In the genomic region with DNA sequence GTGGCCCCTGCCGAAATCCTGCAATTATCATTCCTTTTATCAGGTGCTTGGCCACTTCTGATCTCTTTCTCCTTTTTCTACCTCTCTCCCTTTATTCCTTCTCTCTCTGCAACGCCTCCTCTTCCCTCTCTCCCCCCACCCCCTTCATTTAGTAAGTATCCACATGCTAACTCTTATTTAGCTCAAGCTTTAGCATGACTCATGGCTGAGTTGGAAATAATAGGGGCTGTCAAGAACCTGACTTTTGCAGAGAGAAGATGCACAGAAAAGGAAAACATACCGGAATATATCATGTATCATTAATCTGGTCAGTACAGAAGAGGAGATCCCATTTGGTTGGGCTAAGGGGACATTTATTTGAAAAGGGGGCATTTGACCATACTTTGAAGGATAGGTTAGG, we compare ENCODE assay signal across 25 cellular contexts. TPM values are rescaled to one million over a fixed set of nuclear protein-coding genes. Genes with fewer than 3 reads are reported as not detected.
A peak's percentile ranks its signal among the peaks of the same experiment; 100 is the strongest.
DNase-seq lines count a peak whose midpoint lies in the region; ATAC-seq, FAIRE-seq and TF ChIP-seq lines count a peak whose summit lies in the region.
"Had no signal": no experiment of that assay in that cellular context is flagged by ENCODE, and none has a peak within 500 bp of the region (broad histone marks: within the 10 kb centered on the region; RNA-seq: fewer than 3 reads in every experiment).

No MANE protein-coding gene starts in this region.

- no peaks in the 10 kb centered on the region for H3K27me3 ChIP-seq in IMR-90 (ENCODE audit: control insufficient read depth, insufficient read depth, low read length)
- no peaks in the 10 kb centered on the region for H3K27me3 ChIP-seq in astrocyte (ENCODE audit: insufficient read depth, low read length)
- H3K27me3 ChIP-seq: gastroesophageal sphincter, uterus had no signal

- H3K9me3 ChIP-seq in A549, result no peaks in the 10 kb centered on the region
- no peaks in the 10 kb centered on the region for H3K9me3 ChIP-seq in IMR-90 (ENCODE audit: control insufficient read depth, insufficient read depth, low read length)
- peaks cover 2% of the 10 kb centered on the region for H3K9me3 ChIP-seq in astrocyte (ENCODE audit: insufficient read depth, low read depth, low read length)
- H3K9me3 ChIP-seq: gastroesophageal sphincter, uterus had no signal

- H3K56ac ChIP-seq in IMR-90 (ENCODE audit: extremely low read depth, insufficient read depth, low read length), result no peak overlapping the region

- H4K91ac ChIP-seq in IMR-90 (ENCODE audit: insufficient read depth, low read depth, low read length), result no peak overlapping the region

- peaks cover 1% of the 10 kb centered on the region for H3K9me3 Mint-ChIP-seq in astrocyte (ENCODE audit: unreplicated experiment)
- H3K9me3 Mint-ChIP-seq in activated T-helper 2 cell treated with anti-CD3 and anti-CD28 coated beads, Interferon-gamma antibody, Interleukin-2, Interleukin-4, amounts not matched to agents 10 μg/mL and 5 μg/mL and 100 μg/mL, durations not matched to agents 14 hours and 24 hours and 36 hours, result no peaks in the 10 kb centered on the region
- H3K9me3 Mint-ChIP-seq: activated B cell treated with CpG ODN at 0.5 μM for 24 hours; activated CD4-positive, alpha-beta memory T cell treated with anti-CD3 and anti-CD28 coated beads, Interleukin-2, amount 10 ng/mL, durations not matched to agents 7 days and 5 days; activated naive CD4-positive, alpha-beta T cell treated with anti-CD3 and anti-CD28 coated beads for 36 hours; natural killer cell; T-helper 1 cell treated with Interleukin-12 subunit alpha and Interleukin-12 subunit beta and Interleukin-4 antibody, amounts not matched to agents 30 μg/mL and 1 μg/mL, for 36 hours had no signal

- BruUV-seq in IMR-90 (replicated peaks; lab: Mats Ljungman, UMichigan), result no TSS peak

- H2AFZ ChIP-seq in IMR-90 (replicated peaks; ENCODE audit: low read length, poor library complexity), result no peak overlapping the region
- no peak overlapping the region for H2AFZ ChIP-seq in astrocyte (ENCODE audit: low read depth, low read length)

- FAIRE-seq in A549 (lab: Jason Lieb, UNC) (no peak), astrocyte (lab: Jason Lieb, UNC) (no peak)

- no peak overlapping the region for H2AK5ac ChIP-seq in IMR-90 (ENCODE audit: low read depth, low read length)

- no peak overlapping the region for H2BK20ac ChIP-seq in IMR-90 (ENCODE audit: low read depth, low read length)

- in situ Hi-C loops in IMR-90 (cut with MboI; ENCODE audit: low sequenced_read_pairs), result no loop called here

- no peak overlapping the region for H3K27ac Mint-ChIP-seq in astrocyte (ENCODE audit: unreplicated experiment)
- H3K27ac Mint-ChIP-seq in activated T-helper 2 cell treated with anti-CD3 and anti-CD28 coated beads, Interferon-gamma antibody, Interleukin-2, Interleukin-4, amounts not matched to agents 10 μg/mL and 5 μg/mL and 100 μg/mL, durations not matched to agents 14 hours and 24 hours and 36 hours, result no peak overlapping the region
- H3K27ac Mint-ChIP-seq: activated B cell treated with CpG ODN at 0.5 μM for 24 hours; activated CD4-positive, alpha-beta memory T cell treated with anti-CD3 and anti-CD28 coated beads, Interleukin-2, amount 10 ng/mL, durations not matched to agents 7 days and 5 days; activated naive CD4-positive, alpha-beta T cell treated with anti-CD3 and anti-CD28 coated beads for 36 hours; CD4-positive, CD25-positive, alpha-beta regulatory T cell; natural killer cell; progenitor cell of endocrine pancreas; T-helper 1 cell treated with Interleukin-12 subunit alpha and Interleukin-12 subunit beta and Interleukin-4 antibody, amounts not matched to agents 30 μg/mL and 1 μg/mL, for 36 hours had no signal

- WGBS in A549 (ENCODE audit: missing lambda C conversion rate), result 70% methylated on average over 3 of the region's 3 CpGs
- WGBS in IMR-90 (ENCODE audit: extremely low coverage in 2 of 2, insufficient read length in 1 of 2), 2 experiments, result no CpG with 5 or more reads among the region's 3 CpGs

- POLR2A ChIA-PET in A549 (lab: Yijun Ruan, JAX) (no interaction called here), IMR-90 (lab: Charles Lee; ENCODE audit: unreplicated experiment) (interaction anchor here (0.6 kb wide), 1 partner anchor 809 kb away, joined by 6 read pairs; no protein-coding TSS in a partner anchor)

- H3K79me1 ChIP-seq in IMR-90 (ENCODE audit: low read depth in 1 of 2, low read length in 2 of 2), result peaks cover 0 to 3% of the 10 kb centered on the region in 2 experiments; a peak in 1 of 4 replicates

- TF ChIP-seq RAD21 in A549 (conservative IDR thresholded peaks at IDR 0.05 in 1 of 2, IDR thresholded peaks at IDR 0.05 in 1 of 2) (no peak), IMR-90 (IDR thresholded peaks at IDR 0.05; ENCODE audit: low read length) (no peak)

- no peak for TF ChIP-seq POLR2A in A549 (IDR thresholded peaks at IDR 0.05; ENCODE audit: low read length)
- TF ChIP-seq POLR2A in IMR-90 (IDR thresholded peaks at IDR 0.05; ENCODE audit: low read depth, low read length), result no peak

- H3K18ac ChIP-seq in IMR-90 (ENCODE audit: low read depth, low read length), result no peak overlapping the region

- H3K14ac ChIP-seq in IMR-90 (replicated peaks; ENCODE audit: low read depth, low read length), result no peak overlapping the region

- TF ChIP-seq EP300 in A549 (IDR thresholded peaks at IDR 0.05), result no peak

- H3K27ac ChIP-seq in A549, result no peak overlapping the region
- no peak overlapping the region for H3K27ac ChIP-seq in IMR-90 (ENCODE audit: insufficient read depth, low read length)
- no peak overlapping the region for H3K27ac ChIP-seq in astrocyte (ENCODE audit: low read depth, low read length)
- H3K27ac ChIP-seq: coronary artery, gastroesophageal sphincter, KMS-11, uterus had no signal

- H3K9me1 ChIP-seq in IMR-90 (ENCODE audit: insufficient read depth, low read length), result no peaks in the 10 kb centered on the region; the same call in 1 of the 2 replicates

- H3K27me3 Mint-ChIP-seq in astrocyte (ENCODE audit: low read depth, unreplicated experiment), result no peaks in the 10 kb centered on the region
- H3K27me3 Mint-ChIP-seq in activated T-helper 2 cell treated with anti-CD3 and anti-CD28 coated beads, Interferon-gamma antibody, Interleukin-2, Interleukin-4, amounts not matched to agents 10 μg/mL and 5 μg/mL and 100 μg/mL, durations not matched to agents 14 hours and 24 hours and 36 hours (ENCODE audit: low read depth), result no peaks in the 10 kb centered on the region
- H3K27me3 Mint-ChIP-seq: activated B cell treated with CpG ODN at 0.5 μM for 24 hours; CD4-positive, CD25-positive, alpha-beta regulatory T cell; progenitor cell of endocrine pancreas had no signal

- H2AK9ac ChIP-seq in IMR-90 (replicated peaks; ENCODE audit: low read depth, low read length, poor library complexity), result no peak overlapping the region

- H2BK5ac ChIP-seq in IMR-90 (ENCODE audit: low read depth, low read length, poor library complexity, severe bottlenecking), result no peak overlapping the region

- no peak overlapping the region for H3K4ac ChIP-seq in IMR-90 (ENCODE audit: low read depth, low read length)

- H3K4me3 Mint-ChIP-seq in astrocyte (ENCODE audit: unreplicated experiment), result no peak overlapping the region
- no peak overlapping the region for H3K4me3 Mint-ChIP-seq in activated T-helper 2 cell treated with anti-CD3 and anti-CD28 coated beads, Interferon-gamma antibody, Interleukin-2, Interleukin-4, amounts not matched to agents 10 μg/mL and 5 μg/mL and 100 μg/mL, durations not matched to agents 14 hours and 24 hours and 36 hours (ENCODE audit: low read depth)
- H3K4me3 Mint-ChIP-seq: activated B cell treated with CpG ODN at 0.5 μM for 24 hours; activated CD4-positive, alpha-beta memory T cell treated with anti-CD3 and anti-CD28 coated beads, Interleukin-2, amount 10 ng/mL, durations not matched to agents 7 days and 5 days; activated naive CD4-positive, alpha-beta T cell treated with anti-CD3 and anti-CD28 coated beads for 36 hours; CD4-positive, CD25-positive, alpha-beta regulatory T cell; natural killer cell; T-helper 1 cell treated with Interleukin-12 subunit alpha and Interleukin-12 subunit beta and Interleukin-4 antibody, amounts not matched to agents 30 μg/mL and 1 μg/mL, for 36 hours had no signal

- H4K5ac ChIP-seq in IMR-90 (ENCODE audit: low read depth, low read length), result no peak overlapping the region

- no peak overlapping the region for H3K9ac ChIP-seq in IMR-90 (ENCODE audit: low read depth, low read length)
- no peak overlapping the region for H3K9ac ChIP-seq in astrocyte (ENCODE audit: low read length)
- H3K9ac ChIP-seq: KMS-11 had no signal

- no peak overlapping the region for H2BK15ac ChIP-seq in IMR-90 (ENCODE audit: low read depth, low read length)

- H3K79me2 ChIP-seq in astrocyte (ENCODE audit: insufficient read depth, low read length), result no peaks in the 10 kb centered on the region

- ATAC-seq in A549, result no peak
- peak; percentile 91 for ATAC-seq in IMR-90 (ENCODE audit: low read depth)
- no peak for ATAC-seq in HG02759 (IDR thresholded peaks at IDR 0.05; ENCODE audit: unreplicated experiment)
- ATAC-seq in HG03460 (IDR thresholded peaks at IDR 0.05; ENCODE audit: unreplicated experiment), result no peak
- ATAC-seq: gastroesophageal sphincter, left cardiac atrium, natural killer cell had no signal

- H3K4me2 ChIP-seq in A549 (no peak overlapping the region), IMR-90 (ENCODE audit: low read depth, low read length) (no peak overlapping the region), astrocyte (ENCODE audit: low read length) (peak overlapping the region; percentile 43)
- H3K4me2 ChIP-seq: KMS-11 had no signal

- H3K36me3 ChIP-seq in IMR-90 (ENCODE audit: control insufficient read depth, insufficient read depth, low read length), result no peaks in the 10 kb centered on the region
- H3K36me3 ChIP-seq in astrocyte (ENCODE audit: insufficient read depth, low read length), result no peaks in the 10 kb centered on the region
- H3K36me3 ChIP-seq: gastroesophageal sphincter, uterus had no signal

- CTCF ChIA-PET in A549 (lab: Yijun Ruan, JAX) (no interaction called here), IMR-90 (lab: Yijun Ruan, JAX) (no interaction called here)

- dilution Hi-C loops in IMR-90 (cut with HindIII; ENCODE audit: low sequenced_read_pairs, unreplicated experiment), result no loop called here

- no peak overlapping the region for H2BK120ac ChIP-seq in IMR-90 (ENCODE audit: low read depth, low read length)

- H4K20me1 ChIP-seq in IMR-90 (ENCODE audit: insufficient read depth, low read length), result no peaks in the 10 kb centered on the region
- no peaks in the 10 kb centered on the region for H4K20me1 ChIP-seq in astrocyte (ENCODE audit: insufficient read depth, low read length)

- no peaks in the 10 kb centered on the region for H3K4me1 ChIP-seq in A549
- H3K4me1 ChIP-seq in IMR-90 (ENCODE audit: control insufficient read depth, insufficient read depth, low read length), result no peaks in the 10 kb centered on the region
- no peaks in the 10 kb centered on the region for H3K4me1 ChIP-seq in astrocyte (ENCODE audit: insufficient read depth, low read length)
- H3K4me1 ChIP-seq: gastroesophageal sphincter, uterus had no signal

- TF ChIP-seq CTCF in A549 (IDR thresholded peaks at IDR 0.05), result no peak
- no peak for TF ChIP-seq CTCF in IMR-90 (conservative IDR thresholded peaks at IDR 0.05; ENCODE audit: low read depth, low read length)
- TF ChIP-seq CTCF in astrocyte (IDR thresholded peaks at IDR 0.05; ENCODE audit: insufficient read depth, low read depth, low read length), result no peak

- peaks cover 5% of the 10 kb centered on the region for H3K36me3 Mint-ChIP-seq in astrocyte (ENCODE audit: low read depth, unreplicated experiment)
- no peaks in the 10 kb centered on the region for H3K36me3 Mint-ChIP-seq in activated T-helper 2 cell treated with anti-CD3 and anti-CD28 coated beads, Interferon-gamma antibody, Interleukin-2, Interleukin-4, amounts not matched to agents 10 μg/mL and 5 μg/mL and 100 μg/mL, durations not matched to agents 14 hours and 24 hours and 36 hours (ENCODE audit: low read depth)
- H3K36me3 Mint-ChIP-seq: CD4-positive, CD25-positive, alpha-beta regulatory T cell; natural killer cell had no signal

- H3K4me3 ChIP-seq in A549 (no peak overlapping the region), IMR-90 (ENCODE audit: insufficient read depth, low read depth, low read length) (no peak overlapping the region), astrocyte (ENCODE audit: insufficient read depth, low read depth, low read length) (no peak overlapping the region)
- H3K4me3 ChIP-seq: coronary artery, gastroesophageal sphincter, uterus had no signal

- no peak overlapping the region for H3K23ac ChIP-seq in IMR-90 (ENCODE audit: low read depth, low read length)

- intact Hi-C loops in IMR-90 (cut with micrococcal nuclease), result no loop called here
- intact Hi-C loops in activated T-helper 2 cell treated with anti-CD3 and anti-CD28 coated beads, Interferon-gamma antibody, Interleukin-2, Interleukin-4, amounts not matched to agents 10 μg/mL and 5 μg/mL and 100 μg/mL, durations not matched to agents 14 hours and 24 hours and 36 hours (cut with micrococcal nuclease), result no loop called here

- peaks cover 5% of the 10 kb centered on the region for H3K4me1 Mint-ChIP-seq in astrocyte (ENCODE audit: low read depth, unreplicated experiment)
- H3K4me1 Mint-ChIP-seq in activated T-helper 2 cell treated with anti-CD3 and anti-CD28 coated beads, Interferon-gamma antibody, Interleukin-2, Interleukin-4, amounts not matched to agents 10 μg/mL and 5 μg/mL and 100 μg/mL, durations not matched to agents 14 hours and 24 hours and 36 hours (ENCODE audit: low read depth), result no peaks in the 10 kb centered on the region
- H3K4me1 Mint-ChIP-seq: activated B cell treated with CpG ODN at 0.5 μM for 24 hours; activated CD4-positive, alpha-beta memory T cell treated with anti-CD3 and anti-CD28 coated beads, Interleukin-2, amount 10 ng/mL, durations not matched to agents 7 days and 5 days; CD4-positive, CD25-positive, alpha-beta regulatory T cell; natural killer cell had no signal

- DNase-seq in A549 (ENCODE audit: low read depth in 1 of 2, low spot score in 1 of 2) (no peak), IMR-90 (peak; percentile 60), astrocyte (ENCODE audit: low read depth) (peak; percentile 45), hepatic stellate cell (ENCODE audit: low spot score) (peak; percentile 6), AML-193 (lab: John Stamatoyannopoulos, UW) (no peak)
- DNase-seq in activated T-helper 2 cell treated with anti-CD3 and anti-CD28 coated beads, Interferon-gamma antibody, Interleukin-2, Interleukin-4, amounts not matched to agents 10 μg/mL and 5 μg/mL and 100 μg/mL, durations not matched to agents 14 hours and 24 hours and 36 hours (ENCODE audit: low spot score), result no peak
- DNase-seq: activated B cell treated with CpG ODN at 0.5 μM for 24 hours; activated CD4-positive, alpha-beta memory T cell treated with anti-CD3 and anti-CD28 coated beads, Interleukin-2, amount 10 ng/mL, durations not matched to agents 7 days and 5 days; activated naive CD4-positive, alpha-beta T cell treated with anti-CD3 and anti-CD28 coated beads for 36 hours; activated T-cell treated with anti-CD3 and anti-CD28 coated beads, Interleukin-2, amount 50 U/mL, for 1 hour; CD4-positive, CD25-positive, alpha-beta regulatory T cell; left cardiac atrium; natural killer cell; NCI-H1105 treated with DMSO at 0.1 percent for 48 hours; NCI-H2081 treated with DMSO at 0.1 percent for 48 hours; NCI-H524 treated with DMSO at 0.1 percent for 48 hours; SHP77; uterus had no signal

- H4K8ac ChIP-seq in IMR-90 (ENCODE audit: low read depth in 2 of 2, low read length in 2 of 2), result no peak overlapping the region

RNA-seq across cellular contexts. Expression of a gene that starts 33.1 kb away (rescaled TPM):
- 6.4 and 6.5 TPM in 2 replicates for polyA plus RNA-seq in A549 (2011; rRNA removed)
- polyA plus RNA-seq in A549 (2012; cell fraction: cytosol; rRNA removed), result 0.56 and 0.60 TPM in 2 replicates
- polyA plus RNA-seq in A549 (2012; cell fraction: nucleus; rRNA removed), result 0.42 and 0.65 TPM in 2 replicates
- polyA plus RNA-seq in A549 (2017; fragmentation: RNase III; extraction: RNeasy Plus Mini Kit Qiagen cat#74134 plus additional on column Dnase treatment), result 1.8 to 2.2 TPM (median 1.8 TPM) in 3 replicates
- polyA minus RNA-seq in A549 (2011; rRNA and poly(A)+ RNA removed), result 5.1 and 5.8 TPM in 2 replicates
- total RNA-seq in IMR-90 (2012; rRNA removed), result 19.9 and 26.4 TPM in 2 replicates
- polyA plus RNA-seq in IMR-90 (2012; rRNA removed), result 2.1 and 2.6 TPM in 2 replicates
- polyA plus RNA-seq in IMR-90 (2012; cell fraction: cytosol; rRNA removed), result 0.56 and 0.64 TPM in 2 replicates
- polyA plus RNA-seq in IMR-90 (2012; cell fraction: nucleus; rRNA removed; ENCODE audit: low replicate concordance), result 0.47 and 4.2 TPM in 2 replicates
- 13.5 and 15.5 TPM in 2 replicates for total RNA-seq in astrocyte
- total RNA-seq in activated T-helper 2 cell treated with anti-CD3 and anti-CD28 coated beads, Interferon-gamma antibody, Interleukin-2, Interleukin-4, amounts not matched to agents 10 μg/mL and 5 μg/mL and 100 μg/mL, durations not matched to agents 14 hours and 24 hours and 36 hours, result 0.43 and 0.48 TPM in 2 replicates
- total RNA-seq: activated B cell treated with CpG ODN at 0.5 μM for 24 hours had no signal
- polyA plus RNA-seq: CD4-positive, CD25-positive, alpha-beta regulatory T cell had no signal

Comparison
In these comparisons a context has a peak if more than half of its experiments do, and no peak if none do; other contexts are left out.
1. DNase-seq: peak in IMR-90 (single experiment), astrocyte (single experiment) and hepatic stellate cell (single experiment); none in A549 (0 of 2), activated T-helper 2 cell treated with anti-CD3 and anti-CD28 coated beads, Interferon-gamma antibody, Interleukin-2, Interleukin-4, amounts not matched to agents 10 μg/mL and 5 μg/mL and 100 μg/mL, durations not matched to agents 14 hours and 24 hours and 36 hours (single experiment) and AML-193 (0 of 2).